9 cellular contexts compared by ENCODE assay signal in the genomic region with DNA sequence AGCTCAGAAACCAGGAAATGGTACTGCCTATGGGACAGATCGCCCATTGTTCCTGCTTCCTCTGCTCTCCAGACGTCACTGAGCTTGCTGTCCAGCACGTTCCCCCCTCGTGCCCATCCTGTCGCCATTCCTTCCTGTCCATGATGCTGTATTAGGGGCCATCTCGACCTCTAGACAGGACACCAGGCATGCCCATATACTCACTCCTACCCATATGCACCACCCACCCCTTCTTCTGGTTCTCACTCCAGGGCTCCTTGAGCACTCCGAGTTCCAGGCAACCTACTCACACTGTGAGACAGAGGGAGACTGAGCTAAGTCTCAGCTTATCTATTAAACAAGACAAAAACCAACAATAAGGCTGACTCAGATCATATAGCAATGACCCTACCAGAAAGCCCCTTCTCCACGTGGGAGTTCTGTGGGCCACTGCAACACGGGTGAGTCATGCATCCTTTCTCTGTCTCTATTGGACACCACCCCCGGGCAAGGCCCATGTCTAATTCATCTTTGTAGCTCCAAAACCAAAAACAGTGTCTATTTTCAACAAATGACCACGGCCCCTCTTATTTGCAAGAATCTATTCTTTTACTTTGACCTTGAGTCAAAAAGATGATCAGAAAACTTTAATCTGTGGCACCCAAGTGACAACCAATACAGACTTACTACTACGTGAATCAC.
A peak's percentile ranks its signal among the peaks of the same experiment; 100 is the strongest.
DNase-seq lines count a peak whose midpoint lies in the region; ATAC-seq and TF ChIP-seq lines count a peak whose summit lies in the region.
"Had no signal": no experiment of that assay in that cellular context is flagged by ENCODE, and none has a peak within 500 bp of the region (broad histone marks: within the 10 kb centered on the region; RNA-seq: fewer than 3 reads in every experiment).

No MANE protein-coding gene starts in this region.

- no peaks in the 10 kb centered on the region for H3K9me3 ChIP-seq in heart right ventricle

- no peaks in the 10 kb centered on the region for H3K9me3 Mint-ChIP-seq in activated CD4-positive, alpha-beta memory T cell treated with anti-CD3 and anti-CD28 coated beads for 36 hours

- WGBS in heart right ventricle, 2 donors: 53 to 57% methylated on average over 12 of the region's 12 CpGs

- peaks cover 0 to 29% (median 15%) of the 10 kb centered on the region in 9 donors for H3K4me1 ChIP-seq in heart right ventricle

- intact Hi-C loops in activated CD4-positive, alpha-beta memory T cell treated with anti-CD3 and anti-CD28 coated beads for 36 hours (cut with micrococcal nuclease): no loop called here
- intact Hi-C loops in heart right ventricle (cut with DNase I): no loop called here

- in situ Hi-C loops in GM13977 (cut with MboI; ENCODE audit: low pct_unique_long_range_greater_than_20kb, low sequenced_read_pairs, unreplicated experiment): no loop called here

- peaks cover 12% of the 10 kb centered on the region for H3K4me1 Mint-ChIP-seq in activated CD4-positive, alpha-beta memory T cell treated with anti-CD3 and anti-CD28 coated beads for 36 hours (ENCODE audit: low read depth)

- peaks cover 2% of the 10 kb centered on the region for H3K27me3 Mint-ChIP-seq in activated CD4-positive, alpha-beta memory T cell treated with anti-CD3 and anti-CD28 coated beads for 36 hours

- ATAC-seq in HG02870 (IDR thresholded peaks at IDR 0.05; ENCODE audit: unreplicated experiment) (peak; percentile 88), heart right ventricle (peak; percentile 46 to 87 (median 78)), HG03159 (IDR thresholded peaks at IDR 0.05; ENCODE audit: unreplicated experiment) (no peak)

- no peak overlapping the region for H3K4me3 ChIP-seq in heart right ventricle
- H3K4me3 ChIP-seq: SK-N-MC had no signal

- H3K27ac ChIP-seq in heart right ventricle: peak overlapping the region in 9 of 10 donors; percentile 11 to 78 (median 66)
- H3K27ac ChIP-seq: SK-N-MC had no signal

- no peaks in the 10 kb centered on the region for H3K36me3 ChIP-seq in heart right ventricle

- no peak overlapping the region for H3K27ac Mint-ChIP-seq in activated CD4-positive, alpha-beta memory T cell treated with anti-CD3 and anti-CD28 coated beads for 36 hours

- H3K36me3 Mint-ChIP-seq in activated CD4-positive, alpha-beta memory T cell treated with anti-CD3 and anti-CD28 coated beads for 36 hours: no peaks in the 10 kb centered on the region

- DNase-seq in GM13977 (ENCODE audit: low spot score) (peak; percentile 85), heart right ventricle (peak in 1 of 2 donors; percentile 50), NCI-H2196 treated with DMSO at 0.1 percent for 48 hours (lab: John Stamatoyannopoulos, UW; ENCODE audit: unreplicated experiment) (no peak), SKM-1 treated with dmso at 0.1 percent for 144 hours (lab: John Stamatoyannopoulos, UW; ENCODE audit: unreplicated experiment) (no peak)
- DNase-seq in activated CD4-positive, alpha-beta memory T cell treated with anti-CD3 and anti-CD28 coated beads for 36 hours: peak; percentile 68
- peak; percentile 60 for DNase-seq in stimulated activated CD8-positive, alpha-beta memory T cell treated with anti-CD3 and anti-CD28 coated beads, Interleukin-4, amount 100 ng/mL, for 48 hours

- no peaks in the 10 kb centered on the region for H3K27me3 ChIP-seq in heart right ventricle

- CTCF ChIA-PET in activated CD4-positive, alpha-beta memory T cell treated with anti-CD3 and anti-CD28 coated beads for 36 hours (lab: Charles Lee): interaction anchor here (0.8 kb wide), 1 partner anchor 129 kb away, joined by 3 read pairs; no protein-coding TSS in a partner anchor

- H3K4me3 Mint-ChIP-seq in activated CD4-positive, alpha-beta memory T cell treated with anti-CD3 and anti-CD28 coated beads for 36 hours: no peak overlapping the region

- POLR2A ChIA-PET in activated CD4-positive, alpha-beta memory T cell treated with anti-CD3 and anti-CD28 coated beads for 36 hours (lab: Charles Lee): no interaction called here

- TF ChIP-seq CTCF in GM13977 (IDR thresholded peaks at IDR 0.05; ENCODE audit: extremely low read depth, insufficient read depth, missing control alignments) (no peak), heart right ventricle (IDR thresholded peaks at IDR 0.05) (no peak)

Comparison
In these comparisons a context has a peak if more than half of its experiments do, and no peak if none do; other contexts are left out.
1. DNase-seq: peak in GM13977 (single experiment), activated CD4-positive, alpha-beta memory T cell treated with anti-CD3 and anti-CD28 coated beads for 36 hours (single experiment) and stimulated activated CD8-positive, alpha-beta memory T cell treated with anti-CD3 and anti-CD28 coated beads, Interleukin-4, amount 100 ng/mL, for 48 hours (single experiment); none in NCI-H2196 treated with DMSO at 0.1 percent for 48 hours (single experiment) and SKM-1 treated with dmso at 0.1 percent for 144 hours (single experiment).